In genomic region chr4:85756938-85757337, GRCh38 we compare ENCODE assay signal across 8 cellular contexts.
DNase-seq lines count a peak whose midpoint lies in the region; ATAC-seq and TF ChIP-seq lines count a peak whose summit lies in the region.

No MANE protein-coding gene starts in this region.

- no peaks in the 10 kb centered on the region for H3K36me3 Mint-ChIP-seq in activated CD8-positive, alpha-beta T cell treated with anti-CD3 and anti-CD28 coated beads for 36 hours (ENCODE audit: low read depth)

- 57 to 76% methylated on average over 3 of the region's 3 CpGs for WGBS in body of pancreas, 2 donors

- H3K9me3 Mint-ChIP-seq in activated CD8-positive, alpha-beta T cell treated with anti-CD3 and anti-CD28 coated beads for 36 hours: no peaks in the 10 kb centered on the region

- H3K4me1 Mint-ChIP-seq in activated CD8-positive, alpha-beta T cell treated with anti-CD3 and anti-CD28 coated beads for 36 hours (ENCODE audit: low read depth): no peaks in the 10 kb centered on the region

- H3K27ac ChIP-seq in body of pancreas: no peak overlapping the region

- H3K27me3 Mint-ChIP-seq in activated CD8-positive, alpha-beta T cell treated with anti-CD3 and anti-CD28 coated beads for 36 hours: no peaks in the 10 kb centered on the region

- no peak overlapping the region for H3K4me3 ChIP-seq in body of pancreas
- H3K4me3 ChIP-seq in mucosa of descending colon: no peak overlapping the region

- H3K9me3 ChIP-seq in body of pancreas: no peaks in the 10 kb centered on the region
- no peaks in the 10 kb centered on the region for H3K9me3 ChIP-seq in mucosa of descending colon

- no peak overlapping the region for H3K27ac Mint-ChIP-seq in activated CD8-positive, alpha-beta T cell treated with anti-CD3 and anti-CD28 coated beads for 36 hours

- ATAC-seq in body of pancreas: peak; percentile 45
- ATAC-seq in mucosa of descending colon: peak; percentile 34
- ATAC-seq in GM18505 (IDR thresholded peaks at IDR 0.05; ENCODE audit: unreplicated experiment): no peak
- no peak for ATAC-seq in activated CD8-positive, alpha-beta T cell treated with anti-CD3 and anti-CD28 coated beads for 36 hours

- H3K4me1 ChIP-seq in body of pancreas (peaks cover 9% of the 10 kb centered on the region), mucosa of descending colon (ENCODE audit: low read depth) (no peaks in the 10 kb centered on the region)

- peak; percentile 12 for DNase-seq in GM10266 (ENCODE audit: extremely low spot score)
- peak; percentile 52 for DNase-seq in HT1080 (ENCODE audit: low read depth)
- DNase-seq in body of pancreas: peak in 3 of 4 donors; percentile 39 to 54 (median 48)
- peak in 1 of 3 donors; percentile 37 for DNase-seq in mucosa of descending colon
- no peak for DNase-seq in activated CD8-positive, alpha-beta T cell treated with anti-CD3 and anti-CD28 coated beads for 36 hours
- DNase-seq in NCI-H1105 treated with DMSO at 0.1 percent for 48 hours (lab: John Stamatoyannopoulos, UW): no peak
- no peak for DNase-seq in head of caudate nucleus

- intact Hi-C loops in body of pancreas (cut with DNase I): loop anchor here (10.0 kb wide), 1 partner anchor 612 kb away; no protein-coding TSS in a partner anchor
- intact Hi-C loops in mucosa of descending colon (cut with DNase I, micrococcal nuclease): no loop called here
- intact Hi-C loops in activated CD8-positive, alpha-beta T cell treated with anti-CD3 and anti-CD28 coated beads for 36 hours (cut with micrococcal nuclease): no loop called here
- intact Hi-C loops in head of caudate nucleus (cut with DNase I): no loop called here

- CTCF ChIA-PET in activated CD8-positive, alpha-beta T cell treated with anti-CD3 and anti-CD28 coated beads for 36 hours (lab: Charles Lee): interaction anchor here (1.5 kb wide), 1 partner anchor 212 kb away, joined by 5 read pairs; no protein-coding TSS in a partner anchor

- POLR2A ChIA-PET in activated CD8-positive, alpha-beta T cell treated with anti-CD3 and anti-CD28 coated beads for 36 hours (lab: Charles Lee): no interaction called here

- H3K36me3 ChIP-seq in body of pancreas (replicated peaks in 1 of 2; ENCODE audit: insufficient read depth in 1 of 2, low read depth in 2 of 2): no peaks in the 10 kb centered on the region
- H3K36me3 ChIP-seq in mucosa of descending colon (ENCODE audit: low read depth): no peaks in the 10 kb centered on the region

- peak; percentile 45 for TF ChIP-seq CTCF in GM10266 (IDR thresholded peaks at IDR 0.05; ENCODE audit: control insufficient read depth, insufficient read depth, low read depth, missing control alignments)
- peak in 6 of 7 experiments; percentile 31 to 58 (median 46) for TF ChIP-seq CTCF in body of pancreas (IDR thresholded peaks at IDR 0.05)
- TF ChIP-seq CTCF in mucosa of descending colon (IDR thresholded peaks at IDR 0.05): no peak
- TF ChIP-seq CTCF in activated CD8-positive, alpha-beta T cell treated with anti-CD3 and anti-CD28 coated beads for 36 hours (IDR thresholded peaks at IDR 0.05): no peak

- TF ChIP-seq POLR2A in body of pancreas (IDR thresholded peaks at IDR 0.05): no peak
- no peak for TF ChIP-seq POLR2A in GM18505 (IDR thresholded peaks at IDR 0.05; ENCODE audit: borderline replicate concordance, extremely low read depth, insufficient read depth, insufficient read length)

- H3K4me3 Mint-ChIP-seq in activated CD8-positive, alpha-beta T cell treated with anti-CD3 and anti-CD28 coated beads for 36 hours: no peak overlapping the region

- no peaks in the 10 kb centered on the region for H3K27me3 ChIP-seq in body of pancreas

Comparison
In these comparisons a context has a peak if more than half of its experiments do, and no peak if none do; other contexts are left out.
1. DNase-seq: peak in GM10266 (single experiment), HT1080 (single experiment) and body of pancreas (3 of 4); none in activated CD8-positive, alpha-beta T cell treated with anti-CD3 and anti-CD28 coated beads for 36 hours (single experiment), NCI-H1105 treated with DMSO at 0.1 percent for 48 hours (single experiment) and head of caudate nucleus (0 of 42).
2. CTCF ChIP-seq: peak in GM10266 (single experiment) and body of pancreas (6 of 7); none in mucosa of descending colon (single experiment) and activated CD8-positive, alpha-beta T cell treated with anti-CD3 and anti-CD28 coated beads for 36 hours (single experiment).
3. ATAC-seq: peak in body of pancreas (single experiment) and mucosa of descending colon (single experiment); none in GM18505 (single experiment) and activated CD8-positive, alpha-beta T cell treated with anti-CD3 and anti-CD28 coated beads for 36 hours (single experiment).